ENCODE assay signal across 8 cellular contexts in genomic region chr15:41972341-41973237, GRCh38. TPM values are rescaled to one million over a fixed set of nuclear protein-coding genes. Genes with fewer than 3 reads are reported as not detected.
DNase-seq lines count a peak whose midpoint lies in the region; ATAC-seq and TF ChIP-seq lines count a peak whose summit lies in the region.

Gene EHD4, minus strand, starts transcription at chr15:41972557. Its CDS starts 63 bp downstream, at chr15:41972494.

- peak within 1 kb of the TSS; percentile 84 for H3K4me3 ChIP-seq in epithelial cell of proximal tubule (ENCODE audit: low read depth, low read length)

- H3K4me3 Mint-ChIP-seq in IgD-negative memory B cell: peak within 1 kb of the TSS; percentile 93 to 96 (median 95)

- TF ChIP-seq CTCF in epithelial cell of proximal tubule (conservative IDR thresholded peaks at IDR 0.05; ENCODE audit: low read depth, low read length): peak; percentile 56

- ATAC-seq in GM21529 (IDR thresholded peaks at IDR 0.05; ENCODE audit: unreplicated experiment): peak; percentile 78

- peaks cover 3% of the 10 kb centered on the region for H3K27me3 Mint-ChIP-seq in IgD-negative memory B cell

- H3K9me3 Mint-ChIP-seq in IgD-negative memory B cell: no peaks in the 10 kb centered on the region

- DNase-seq in DMS153 treated with DMSO at 0.1 percent for 48 hours (lab: John Stamatoyannopoulos, UW; ENCODE audit: unreplicated experiment): peak; percentile 65
- peak; percentile 73 for DNase-seq in OCI-M2 (lab: John Stamatoyannopoulos, UW; ENCODE audit: unreplicated experiment)
- DNase-seq in activated T-cell treated with anti-CD3 and anti-CD28 coated beads for 48 hours (ENCODE audit: low read depth): peak; percentile 91
- peak; percentile 94 for DNase-seq in epithelial cell of proximal tubule (ENCODE audit: low read depth)
- peak; percentile 99 for DNase-seq in mucosa of gallbladder (ENCODE audit: low spot score)
- peak; percentile 88 to 90 for DNase-seq in stimulated activated CD8-positive, alpha-beta memory T cell treated with anti-CD3 and anti-CD28 coated beads, Interleukin-4, amount 100 ng/mL, for 4 hours (ENCODE audit: low read depth in 2 of 2, low spot score in 1 of 2)

- peaks cover 30 to 39% (median 30%) of the 10 kb centered on the region in 3 donors for H3K4me1 Mint-ChIP-seq in IgD-negative memory B cell

- H3K36me3 Mint-ChIP-seq in IgD-negative memory B cell: no peaks in the 10 kb centered on the region

- H3K27ac Mint-ChIP-seq in IgD-negative memory B cell: peak within 1 kb of the TSS; percentile 76 to 96 (median 94)

RNA-seq across cellular contexts. Expression of gene EHD4, which starts in this region (rescaled TPM):
- 3.8 TPM for polyA plus RNA-seq in IgD-negative memory B cell
- total RNA-seq in epithelial cell of proximal tubule (30.2 and 44.7 TPM in 2 replicates), mucosa of gallbladder (39.7 TPM)

Comparison
In these comparisons a context has a peak if more than half of its experiments do, and no peak if none do; other contexts are left out.
1. Peak in every context shown above with its lines: DNase-seq, ATAC-seq and H3K4me3 ChIP-seq.